Comparison of ENCODE assay signal across 21 cellular contexts in genomic region chr3:10004506-10004905, GRCh38.
"Had no signal": no experiment of that assay in that cellular context is flagged by ENCODE, and none has a peak within 500 bp of the region (broad histone marks: within the 10 kb centered on the region; RNA-seq: fewer than 3 reads in every experiment).

No MANE protein-coding gene starts in this region.

- H2AFZ ChIP-seq: hepatocyte had no signal

- H3K9me3 ChIP-seq: ovary, right atrium auricular region, tibial artery, upper lobe of right lung had no signal

- H3K9me3 Mint-ChIP-seq: endodermal cell; naive thymus-derived CD4-positive, alpha-beta T cell; neural crest cell had no signal

- DNase-seq: effector CD4-positive, alpha-beta T cell; endodermal cell; foreskin melanocyte; kidney; left cardiac atrium; left ventricle myocardium superior; mesendoderm; naive thymus-derived CD4-positive, alpha-beta T cell; nucleus accumbens; ovary; small intestine; stimulated activated CD4-positive, alpha-beta T cell treated with anti-CD3 and anti-CD28 coated beads, Interleukin-12 subunit alpha, Interleukin-12 subunit beta, amount 100 ng/mL, for 4 hours; stimulated activated naive CD8-positive, alpha-beta T cell treated with anti-CD3 and anti-CD28 coated beads, Interleukin-15, Interleukin-2, amounts not matched to agents 100 U/mL and 50 U/mL, for 24 hours; upper lobe of right lung had no signal

- H3K4me3 Mint-ChIP-seq: endodermal cell; naive thymus-derived CD4-positive, alpha-beta T cell had no signal

- FAIRE-seq: endothelial cell of umbilical vein, kidney, small intestine had no signal

- H3K36me3 ChIP-seq: ovary, right atrium auricular region, tibial artery, upper lobe of right lung had no signal

- H3K4me2 ChIP-seq: hepatocyte had no signal

- H3K27ac ChIP-seq: coronary artery, hepatocyte, ovary, right atrium auricular region, tibial artery, upper lobe of right lung had no signal

- ATAC-seq: left ventricle myocardium superior; naive thymus-derived CD4-positive, alpha-beta T cell; stimulated activated naive CD8-positive, alpha-beta T cell treated with anti-CD3 and anti-CD28 coated beads, Interleukin-15, Interleukin-2, amounts not matched to agents 100 U/mL and 50 U/mL, for 24 hours; upper lobe of right lung had no signal

- H3K79me2 ChIP-seq: hepatocyte had no signal

- H3K27me3 ChIP-seq: hepatocyte, ovary, right atrium auricular region, tibial artery, upper lobe of right lung had no signal

- H3K27ac Mint-ChIP-seq: endodermal cell had no signal

- H3K4me3 ChIP-seq: coronary artery, hepatocyte, lung, ovary, right atrium auricular region, tibial artery, upper lobe of right lung had no signal

- H3K27me3 Mint-ChIP-seq: naive thymus-derived CD4-positive, alpha-beta T cell had no signal
